10 cellular contexts compared by ENCODE assay signal in the genomic region with DNA sequence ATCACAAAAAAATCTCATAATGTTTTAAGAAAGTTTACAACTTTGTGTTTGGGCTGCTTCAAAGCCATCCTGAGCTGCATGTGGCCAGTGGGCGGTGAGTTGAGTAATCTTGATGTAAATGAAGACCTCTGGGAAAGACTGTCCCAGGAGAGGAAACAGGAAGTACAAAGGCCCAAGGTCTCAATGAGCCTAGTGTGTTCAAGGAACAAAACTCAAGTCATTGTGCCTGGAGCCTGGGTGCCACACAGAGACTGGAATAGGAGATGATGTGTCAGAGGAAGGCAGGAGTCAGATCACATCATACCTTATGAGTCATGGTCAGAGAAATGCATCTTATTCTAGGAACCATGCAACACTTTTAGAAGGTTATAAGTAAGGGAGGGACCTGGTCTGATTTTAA. TPM values are rescaled to one million over a fixed set of nuclear protein-coding genes. Genes with fewer than 3 reads are reported as not detected.
A peak's percentile ranks its signal among the peaks of the same experiment; 100 is the strongest.
DNase-seq lines count a peak whose midpoint lies in the region; ATAC-seq and TF ChIP-seq lines count a peak whose summit lies in the region.
"Had no signal": no experiment of that assay in that cellular context is flagged by ENCODE, and none has a peak within 500 bp of the region (broad histone marks: within the 10 kb centered on the region; RNA-seq: fewer than 3 reads in every experiment).

No MANE protein-coding gene starts in this region.

- peak overlapping the region; percentile 45 for H2AFZ ChIP-seq in HCT116 (ENCODE audit: low read depth, low read length, poor library complexity, severe bottlenecking)
- H2AFZ ChIP-seq: parathyroid adenoma had no signal

- no TSS peak for BruUV-seq in HCT116 (replicated peaks; lab: Mats Ljungman, UMichigan)

- H3K4me3 ChIP-seq in HCT116 (replicated peaks in 1 of 2; ENCODE audit: low read depth in 1 of 2, low read length in 2 of 2) (no peak overlapping the region), upper lobe of left lung (no peak overlapping the region)

- H3K27ac ChIP-seq in HCT116 (ENCODE audit: low read depth, low read length): no peak overlapping the region
- H3K27ac ChIP-seq in upper lobe of left lung: no peak overlapping the region
- H3K27ac ChIP-seq: parathyroid adenoma had no signal

- H3K9me3 ChIP-seq in HCT116 (ENCODE audit: control insufficient read depth in 1 of 2, insufficient read depth in 1 of 2, low read depth in 1 of 2, low read length in 2 of 2): no peaks in the 10 kb centered on the region
- H3K9me3 ChIP-seq in upper lobe of left lung: no peaks in the 10 kb centered on the region

- TF ChIP-seq POLR2A in HCT116 (IDR thresholded peaks at IDR 0.05; ENCODE audit: borderline replicate concordance, extremely low read depth, insufficient read depth, insufficient read length) (no peak), upper lobe of left lung (IDR thresholded peaks at IDR 0.05) (no peak)

- no peaks in the 10 kb centered on the region for H3K36me3 ChIP-seq in HCT116 (ENCODE audit: control insufficient read depth in 1 of 2, insufficient read depth in 2 of 2, low read length in 2 of 2)
- H3K36me3 ChIP-seq in upper lobe of left lung: no peaks in the 10 kb centered on the region

- H3K79me2 ChIP-seq in HCT116 (ENCODE audit: insufficient read depth, low read length): no peaks in the 10 kb centered on the region
- H3K79me2 ChIP-seq: parathyroid adenoma had no signal

- intact Hi-C loops in HCT116 (cut with micrococcal nuclease): no loop called here
- intact Hi-C loops in left colon (cut with DNase I, micrococcal nuclease): no loop called here

- DNase-seq in HCT116 (ENCODE audit: low read depth, low spot score) (peak; percentile 45), RKO (ENCODE audit: low spot score) (peak; percentile 88), memory B cell (ENCODE audit: low spot score in 2 of 2) (no peak), omental fat pad (ENCODE audit: low spot score) (no peak), upper lobe of left lung (no peak), left colon (no peak), RPMI8226 (no peak)

- peaks cover 15% of the 10 kb centered on the region for H3K4me1 Mint-ChIP-seq in memory B cell

- TF ChIP-seq CTCF in HCT116 (IDR thresholded peaks at IDR 0.05 in 2 of 3, conservative IDR thresholded peaks at IDR 0.05 in 1 of 3; ENCODE audit: borderline replicate concordance in 1 of 3, insufficient read depth in 1 of 3, low read depth in 2 of 3, low read length in 2 of 3): no peak
- no peak for TF ChIP-seq CTCF in omental fat pad (IDR thresholded peaks at IDR 0.05)
- no peak for TF ChIP-seq CTCF in upper lobe of left lung (IDR thresholded peaks at IDR 0.05)

- peak; percentile 54 for ATAC-seq in GM18502 (IDR thresholded peaks at IDR 0.05; ENCODE audit: poor library complexity, unreplicated experiment)
- ATAC-seq in HCT116: peak; percentile 67; the same call in 1 of the 2 replicates
- peak; percentile 15 for ATAC-seq in memory B cell (ENCODE audit: low read depth)
- ATAC-seq in omental fat pad (ENCODE audit: low FRiP score): no peak
- no peak for ATAC-seq in upper lobe of left lung (ENCODE audit: low FRiP score in 2 of 2)
- ATAC-seq in left colon: no peak

- H3K4me1 ChIP-seq in HCT116 (ENCODE audit: control insufficient read depth in 1 of 2, insufficient read depth in 2 of 2, low read length in 2 of 2) (peaks cover 0 to 14% of the 10 kb centered on the region in 2 experiments; a peak in 2 of 4 replicates), upper lobe of left lung (no peaks in the 10 kb centered on the region)
- H3K4me1 ChIP-seq: parathyroid adenoma had no signal

- H3K27me3 ChIP-seq in HCT116 (ENCODE audit: insufficient read depth, low read length) (no peaks in the 10 kb centered on the region), upper lobe of left lung (no peaks in the 10 kb centered on the region)

- no peaks in the 10 kb centered on the region for H3K9me2 ChIP-seq in HCT116 (ENCODE audit: insufficient read depth)

- no peak overlapping the region for H3K9ac ChIP-seq in HCT116 (ENCODE audit: low read length)
- H3K9ac ChIP-seq: parathyroid adenoma had no signal

- TF ChIP-seq EP300 in upper lobe of left lung (IDR thresholded peaks at IDR 0.05): no peak

- TF ChIP-seq RAD21 in HCT116 (IDR thresholded peaks at IDR 0.05; ENCODE audit: low read depth): no peak

- H3K36me3 Mint-ChIP-seq in memory B cell: peaks cover 4% of the 10 kb centered on the region

- 65 to 69% methylated on average over 1 of the region's 1 CpG for WGBS in upper lobe of left lung, 2 donors

- RAD21 ChIA-PET in HCT116 (lab: Charles Lee; ENCODE audit: low non-redundant PET in 1 of 2, low total read pairs in 2 of 2, uncharacterized antibody in 2 of 2, unreplicated experiment in 2 of 2): no interaction called here

- POLR2A ChIA-PET in HCT116 (lab: Charles Lee): no interaction called here

- no peaks in the 10 kb centered on the region for H4K20me1 ChIP-seq in HCT116 (ENCODE audit: insufficient read depth)

- H3K9me3 Mint-ChIP-seq in memory B cell: peaks cover 2% of the 10 kb centered on the region
- H3K9me3 Mint-ChIP-seq: activated T-helper 1 cell treated with anti-CD3 and anti-CD28 coated beads, Interleukin-12 subunit alpha, Interleukin-12 subunit beta, Interleukin-2, Interleukin-4 antibody, amounts not matched to agents 30 ng/mL and 10 ng/mL and 1 ng/mL, durations not matched to agents 14 hours and 24 hours and 36 hours had no signal

- CTCF ChIA-PET in HCT116 (lab: Charles Lee): interaction anchor here (1.0 kb wide), 1 partner anchor 190 kb away, joined by 3 read pairs; no protein-coding TSS in a partner anchor

- H3K27me3 Mint-ChIP-seq in memory B cell: no peaks in the 10 kb centered on the region

- peak overlapping the region; percentile 21; the same call in 1 of the 2 replicates for H3K4me2 ChIP-seq in HCT116 (ENCODE audit: low read length)

- no peak overlapping the region for H3K4me3 Mint-ChIP-seq in memory B cell
- H3K4me3 Mint-ChIP-seq: activated T-helper 1 cell treated with anti-CD3 and anti-CD28 coated beads, Interleukin-12 subunit alpha, Interleukin-12 subunit beta, Interleukin-2, Interleukin-4 antibody, amounts not matched to agents 30 ng/mL and 10 ng/mL and 1 ng/mL, durations not matched to agents 14 hours and 24 hours and 36 hours had no signal

- H3K27ac Mint-ChIP-seq in memory B cell: peak overlapping the region; percentile 29
- H3K27ac Mint-ChIP-seq: activated T-helper 1 cell treated with anti-CD3 and anti-CD28 coated beads, Interleukin-12 subunit alpha, Interleukin-12 subunit beta, Interleukin-2, Interleukin-4 antibody, amounts not matched to agents 30 ng/mL and 10 ng/mL and 1 ng/mL, durations not matched to agents 14 hours and 24 hours and 36 hours had no signal

TF ChIP-seq in HCT116, 20 proteins besides CTCF, POLR2A, EP300 and RAD21:
- TF ChIP-seq JUND (IDR thresholded peaks at IDR 0.05): 0 out of 2 replicates have a peak, but pooled peaks have one; percentile 29
- TF ChIP-seq ZNF274 (IDR thresholded peaks at IDR 0.05; ENCODE audit: low read depth, low read length): no peak
- TF ChIP-seq FOSL1 (IDR thresholded peaks at IDR 0.05; ENCODE audit: low read depth): peak; percentile 38; the same call in 1 of the 2 replicates
- no peak; the same call in 1 of the 2 replicates for TF ChIP-seq EGR1 (IDR thresholded peaks at IDR 0.05; ENCODE audit: low read depth)
- TF ChIP-seq SIN3A (IDR thresholded peaks at IDR 0.05; ENCODE audit: low read depth): no peak
- TF ChIP-seq EZH2 (IDR thresholded peaks at IDR 0.05): no peak
- TF ChIP-seq, protein P1, sequence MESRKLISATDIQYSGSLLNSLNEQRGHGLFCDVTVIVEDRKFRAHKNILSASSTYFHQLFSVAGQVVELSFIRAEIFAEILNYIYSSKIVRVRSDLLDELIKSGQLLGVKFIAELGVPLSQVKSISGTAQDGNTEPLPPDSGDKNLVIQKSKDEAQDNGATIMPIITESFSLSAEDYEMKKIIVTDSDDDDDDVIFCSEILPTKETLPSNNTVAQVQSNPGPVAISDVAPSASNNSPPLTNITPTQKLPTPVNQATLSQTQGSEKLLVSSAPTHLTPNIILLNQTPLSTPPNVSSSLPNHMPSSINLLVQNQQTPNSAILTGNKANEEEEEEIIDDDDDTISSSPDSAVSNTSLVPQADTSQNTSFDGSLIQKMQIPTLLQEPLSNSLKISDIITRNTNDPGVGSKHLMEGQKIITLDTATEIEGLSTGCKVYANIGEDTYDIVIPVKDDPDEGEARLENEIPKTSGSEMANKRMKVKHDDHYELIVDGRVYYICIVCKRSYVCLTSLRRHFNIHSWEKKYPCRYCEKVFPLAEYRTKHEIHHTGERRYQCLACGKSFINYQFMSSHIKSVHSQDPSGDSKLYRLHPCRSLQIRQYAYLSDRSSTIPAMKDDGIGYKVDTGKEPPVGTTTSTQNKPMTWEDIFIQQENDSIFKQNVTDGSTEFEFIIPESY (IDR thresholded peaks at IDR 0.05; ENCODE audit: extremely low read depth, insufficient replicate concordance, low read length): no peak
- TF ChIP-seq CBX3 (IDR thresholded peaks at IDR 0.05; ENCODE audit: low read depth): 0 out of 2 replicates have a peak, but pooled peaks have one; percentile 39
- TF ChIP-seq, protein P2, sequence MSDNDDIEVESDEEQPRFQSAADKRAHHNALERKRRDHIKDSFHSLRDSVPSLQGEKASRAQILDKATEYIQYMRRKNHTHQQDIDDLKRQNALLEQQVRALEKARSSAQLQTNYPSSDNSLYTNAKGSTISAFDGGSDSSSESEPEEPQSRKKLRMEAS (IDR thresholded peaks at IDR 0.05): peak; percentile 69
- TF ChIP-seq YY1 (IDR thresholded peaks at IDR 0.05; ENCODE audit: extremely low read depth, insufficient replicate concordance, low read depth, low read length): no peak

RNA-seq across cellular contexts. Expression of a gene that starts 51.5 kb away (rescaled TPM):
- not detected for total RNA-seq in HCT116 (2021; ENCODE audit: unreplicated experiment)
- polyA plus RNA-seq in HCT116 (2012): not detected in 2 replicates
- total RNA-seq in omental fat pad: under 1 TPM in 1 of 4 donors, not detected in 3; 0.09 TPM
- 1 to 10 TPM in 1 of 6 donors, under 1 TPM in 1, not detected in 4; 0.49 to 1.0 TPM for total RNA-seq in upper lobe of left lung
- total RNA-seq in left colon: 1 to 10 TPM in 1 of 2 donors, not detected in 1; 1.1 TPM
- total RNA-seq: activated T-helper 1 cell treated with anti-CD3 and anti-CD28 coated beads, Interleukin-12 subunit alpha, Interleukin-12 subunit beta, Interleukin-2, Interleukin-4 antibody, amounts not matched to agents 30 ng/mL and 10 ng/mL and 1 ng/mL, durations not matched to agents 14 hours and 24 hours and 36 hours had no signal

Comparison
In these comparisons a context has a peak if more than half of its experiments do, and no peak if none do; other contexts are left out.
1. ATAC-seq: peak in GM18502 (single experiment), HCT116 (single experiment) and memory B cell (single experiment); none in omental fat pad (single experiment), upper lobe of left lung (0 of 2) and left colon (single experiment).
2. DNase-seq: peak in HCT116 (single experiment) and RKO (single experiment); none in memory B cell (0 of 2), omental fat pad (single experiment), upper lobe of left lung (0 of 2), left colon (0 of 2) and RPMI8226 (single experiment).